ENCODE assay signal across 11 cellular contexts in genomic region chr1:23673086-23673813, GRCh38. TPM values are rescaled to one million over a fixed set of nuclear protein-coding genes. Genes with fewer than 3 reads are reported as not detected.
DNase-seq lines count a peak whose midpoint lies in the region; ATAC-seq and TF ChIP-seq lines count a peak whose summit lies in the region.
"Had no signal": no experiment of that assay in that cellular context is flagged by ENCODE, and none has a peak within 500 bp of the region (broad histone marks: within the 10 kb centered on the region; RNA-seq: fewer than 3 reads in every experiment).

No MANE protein-coding gene starts in this region.

- TF ChIP-seq POLR2A in breast epithelium (IDR thresholded peaks at IDR 0.05) = no peak
- TF ChIP-seq POLR2A in gastrocnemius medialis (IDR thresholded peaks at IDR 0.05) = no peak

- ATAC-seq in esophagus mucosa = peak; percentile 94
- ATAC-seq in HG02938 (IDR thresholded peaks at IDR 0.05; ENCODE audit: unreplicated experiment) = no peak
- ATAC-seq in gastrocnemius medialis = no peak
- ATAC-seq: activated CD4-positive, CD25-positive, alpha-beta regulatory T cell treated with anti-CD3 and anti-CD28 coated beads, Interleukin-2, amount 50 U/mL, for 24 hours; CD8-positive, alpha-beta T cell had no signal

- peaks cover 6% of the 10 kb centered on the region for H3K4me1 Mint-ChIP-seq in MCF 10A (ENCODE audit: insufficient read depth, unreplicated experiment)
- H3K4me1 Mint-ChIP-seq: immature natural killer cell had no signal

- H3K27ac ChIP-seq in breast epithelium (no peak overlapping the region), coronary artery (no peak overlapping the region), gastrocnemius medialis (no peak overlapping the region)

- no peaks in the 10 kb centered on the region for H3K4me1 ChIP-seq in breast epithelium
- no peaks in the 10 kb centered on the region for H3K4me1 ChIP-seq in gastrocnemius medialis

- H3K9me3 Mint-ChIP-seq in MCF 10A (ENCODE audit: unreplicated experiment) = peaks cover 7% of the 10 kb centered on the region
- H3K9me3 Mint-ChIP-seq: CD8-positive, alpha-beta T cell; immature natural killer cell had no signal

- H3K27ac Mint-ChIP-seq in MCF 10A (ENCODE audit: low read depth, unreplicated experiment) = no peak overlapping the region
- H3K27ac Mint-ChIP-seq: CD8-positive, alpha-beta T cell; immature natural killer cell had no signal

- no peaks in the 10 kb centered on the region for H3K36me3 ChIP-seq in breast epithelium
- H3K36me3 ChIP-seq in gastrocnemius medialis = no peaks in the 10 kb centered on the region

- peaks cover 9% of the 10 kb centered on the region for H3K27me3 Mint-ChIP-seq in MCF 10A (ENCODE audit: insufficient read depth, unreplicated experiment)

- H3K36me3 Mint-ChIP-seq in MCF 10A (ENCODE audit: insufficient read depth, unreplicated experiment) = no peaks in the 10 kb centered on the region
- H3K36me3 Mint-ChIP-seq: CD8-positive, alpha-beta T cell; immature natural killer cell had no signal

- H3K27me3 ChIP-seq in breast epithelium (no peaks in the 10 kb centered on the region), gastrocnemius medialis (no peaks in the 10 kb centered on the region)

- BruUV-seq in MCF 10A (replicated peaks; lab: Mats Ljungman, UMichigan) = no TSS peak

- POLR2A ChIA-PET in MCF 10A (lab: Yijun Ruan, JAX) = interaction anchor here (0.6 to 2.2 kb wide), 6 partner anchors 11 to 115 kb away, joined by 3 to 20 read pairs (median 4); partner anchors contain the start of gene RPL11

- intact Hi-C loops in MCF 10A (cut with micrococcal nuclease) (no loop called here), breast epithelium (cut with DNase I; ENCODE audit: low total_unique reads) (no loop called here), gastrocnemius medialis (cut with DNase I; ENCODE audit: low total_unique reads) (no loop called here)

- H3K9me3 ChIP-seq in breast epithelium (no peaks in the 10 kb centered on the region), gastrocnemius medialis (no peaks in the 10 kb centered on the region)

- CTCF ChIA-PET in MCF 10A (lab: Yijun Ruan, JAX) = interaction anchor here (0.6 to 1.3 kb wide), 2 partner anchors 16 to 133 kb away, joined by 3 to 6 read pairs; no protein-coding TSS in a partner anchor

- in situ Hi-C loops in gastrocnemius medialis (cut with MboI; ENCODE audit: low sequenced_read_pairs in 4 of 4) = no loop called here

- no peak for TF ChIP-seq CTCF in MCF 10A (IDR thresholded peaks at IDR 0.05; ENCODE audit: unreplicated experiment)
- no peak for TF ChIP-seq CTCF in breast epithelium (IDR thresholded peaks at IDR 0.05)
- no peak for TF ChIP-seq CTCF in coronary artery (IDR thresholded peaks at IDR 0.05)
- no peak for TF ChIP-seq CTCF in gastrocnemius medialis (IDR thresholded peaks at IDR 0.05 in 4 of 5, conservative IDR thresholded peaks at IDR 0.05 in 1 of 5)

- H3K4me3 ChIP-seq in breast epithelium (no peak overlapping the region), coronary artery (no peak overlapping the region), gastrocnemius medialis (no peak overlapping the region)

- H3K4me3 Mint-ChIP-seq in MCF 10A (ENCODE audit: unreplicated experiment) = no peak overlapping the region
- H3K4me3 Mint-ChIP-seq: CD8-positive, alpha-beta T cell; immature natural killer cell had no signal

- DNase-seq in MCF 10A (ENCODE audit: unreplicated experiment) (peak; percentile 94), breast epithelium (ENCODE audit: low spot score in 2 of 2) (no peak), RPMI8226 (peak; percentile 66), coronary artery (ENCODE audit: low spot score) (no peak), gastrocnemius medialis (no peak)
- peak; percentile 51 for DNase-seq in stimulated activated CD8-positive, alpha-beta memory T cell treated with anti-CD3 and anti-CD28 coated beads, Interleukin-4, amount 100 ng/mL, for 48 hours
- DNase-seq: immature natural killer cell had no signal

RNA-seq across cellular contexts. Expression of gene RPL11, which starts 18.4 kb away (rescaled TPM):
- 1,201 and 1,563 TPM in 2 replicates for total RNA-seq in MCF 10A (2022)
- total RNA-seq in breast epithelium = 1,000 to 10,000 TPM; 1,191 to 1,487 (median 1,340) TPM
- 1,140 TPM for total RNA-seq in esophagus mucosa
- total RNA-seq in gastrocnemius medialis = 100 to 1,000 TPM; 302 to 593 (median 504) TPM

Comparison
In these comparisons a context has a peak if more than half of its experiments do, and no peak if none do; other contexts are left out.
1. DNase-seq: peak in MCF 10A (single experiment), RPMI8226 (single experiment) and stimulated activated CD8-positive, alpha-beta memory T cell treated with anti-CD3 and anti-CD28 coated beads, Interleukin-4, amount 100 ng/mL, for 48 hours (single experiment); none in breast epithelium (0 of 2), coronary artery (single experiment) and gastrocnemius medialis (0 of 2).